In genomic region chr22:34638128-34638527, GRCh38 we compare ENCODE assay signal across 5 cellular contexts.
"Had no signal": no experiment of that assay in that cellular context is flagged by ENCODE, and none has a peak within 500 bp of the region (broad histone marks: within the 10 kb centered on the region; RNA-seq: fewer than 3 reads in every experiment).

No MANE protein-coding gene starts in this region.

- H2AFZ ChIP-seq: GM23248 had no signal

- H3K4me3 ChIP-seq: GM23248, K562 had no signal

- H3K27ac ChIP-seq: GM23248 had no signal

- DNase-seq: GM23248, H9, HCEC 1CT, IMR-90 had no signal
